8 cellular contexts compared by ENCODE assay signal in genomic region chr1:109398343-109399225, GRCh38. TPM values are rescaled to one million over a fixed set of nuclear protein-coding genes. Genes with fewer than 3 reads are reported as not detected.
DNase-seq lines count a peak whose midpoint lies in the region; ATAC-seq and TF ChIP-seq lines count a peak whose summit lies in the region.

No MANE protein-coding gene starts in this region.

- ATAC-seq in activated naive CD8-positive, alpha-beta T cell treated with anti-CD3 and anti-CD28 coated beads, Interleukin-2, amount 10 ng/mL, durations not matched to agents 7 days and 5 days (ENCODE audit: low read depth) = no peak
- ATAC-seq in left lung (no peak), thoracic aorta (ENCODE audit: insufficient number of reproducible peaks, low FRiP score, low read depth) (peak; percentile 5), GM19328 (IDR thresholded peaks at IDR 0.05; ENCODE audit: unreplicated experiment) (no peak), HG03108 (IDR thresholded peaks at IDR 0.05; ENCODE audit: unreplicated experiment) (no peak)

- no peaks in the 10 kb centered on the region for H3K27me3 ChIP-seq in cardiac muscle cell
- H3K27me3 ChIP-seq in left lung = no peaks in the 10 kb centered on the region
- no peaks in the 10 kb centered on the region for H3K27me3 ChIP-seq in thoracic aorta (replicated peaks; ENCODE audit: insufficient read depth)

- H3K4me1 Mint-ChIP-seq in activated naive CD8-positive, alpha-beta T cell treated with anti-CD3 and anti-CD28 coated beads, Interleukin-2, amount 10 ng/mL, durations not matched to agents 7 days and 5 days = peaks cover 26% of the 10 kb centered on the region

- H3K4me3 Mint-ChIP-seq in activated naive CD8-positive, alpha-beta T cell treated with anti-CD3 and anti-CD28 coated beads, Interleukin-2, amount 10 ng/mL, durations not matched to agents 7 days and 5 days = peak overlapping the region; percentile 83

- H3K27me3 Mint-ChIP-seq in activated naive CD8-positive, alpha-beta T cell treated with anti-CD3 and anti-CD28 coated beads, Interleukin-2, amount 10 ng/mL, durations not matched to agents 7 days and 5 days = peaks cover 32% of the 10 kb centered on the region

- no peaks in the 10 kb centered on the region for H3K9me3 Mint-ChIP-seq in activated naive CD8-positive, alpha-beta T cell treated with anti-CD3 and anti-CD28 coated beads, Interleukin-2, amount 10 ng/mL, durations not matched to agents 7 days and 5 days

- H3K27ac ChIP-seq in cardiac muscle cell = peak overlapping the region; percentile 79
- H3K27ac ChIP-seq in left lung = peak overlapping the region; percentile 69 to 86
- peak overlapping the region; percentile 72 to 77 for H3K27ac ChIP-seq in thoracic aorta

- intact Hi-C loops in cardiac septum (cut with DNase I) (loop anchor here (1.0 to 5.0 kb wide), 4 partner anchors 41 to 136 kb away; partner anchors contain the start of gene MYBPHL), left lung (cut with DNase I) (loop anchor here in 1 of 2 donors (5.0 kb wide), 1 partner anchor 121 kb away; no protein-coding TSS in a partner anchor)

- no peak for DNase-seq in cardiac muscle cell (ENCODE audit: low read depth in 1 of 2, low spot score in 1 of 2)
- DNase-seq in cardiac septum (ENCODE audit: low spot score) = no peak
- DNase-seq in activated naive CD8-positive, alpha-beta T cell treated with anti-CD3 and anti-CD28 coated beads, Interleukin-2, amount 10 ng/mL, durations not matched to agents 7 days and 5 days = no peak
- no peak for DNase-seq in left lung
- DNase-seq in thoracic aorta (ENCODE audit: low spot score) = no peak
- no peak for DNase-seq in Kasumi-1 (lab: John Stamatoyannopoulos, UW)

- H3K4me3 ChIP-seq in cardiac muscle cell = peak overlapping the region; percentile 39
- peak overlapping the region; percentile 50 for H3K4me3 ChIP-seq in left lung
- H3K4me3 ChIP-seq in thoracic aorta = peak overlapping the region; percentile 79

- H3K4me1 ChIP-seq in cardiac muscle cell (ENCODE audit: low read depth) = peaks cover 32% of the 10 kb centered on the region
- H3K4me1 ChIP-seq in left lung = peaks cover 25 to 49% of the 10 kb centered on the region in 2 donors
- peaks cover 25 to 26% of the 10 kb centered on the region in 2 donors for H3K4me1 ChIP-seq in thoracic aorta (ENCODE audit: control insufficient read depth in 1 of 2, low read depth in 2 of 2)

- H3K9me3 ChIP-seq in cardiac muscle cell (ENCODE audit: low read depth) (no peaks in the 10 kb centered on the region), left lung (no peaks in the 10 kb centered on the region), thoracic aorta (no peaks in the 10 kb centered on the region)

- TF ChIP-seq CTCF in cardiac muscle cell (IDR thresholded peaks at IDR 0.05; ENCODE audit: low read depth, low read length) (no peak), left lung (IDR thresholded peaks at IDR 0.05) (no peak), thoracic aorta (IDR thresholded peaks at IDR 0.05) (no peak)

- H3K27ac Mint-ChIP-seq in activated naive CD8-positive, alpha-beta T cell treated with anti-CD3 and anti-CD28 coated beads, Interleukin-2, amount 10 ng/mL, durations not matched to agents 7 days and 5 days = no peak overlapping the region

- POLR2A ChIA-PET in activated naive CD8-positive, alpha-beta T cell treated with anti-CD3 and anti-CD28 coated beads, Interleukin-2, amount 10 ng/mL, durations not matched to agents 7 days and 5 days (lab: Charles Lee) = interaction anchor here (0.6 to 3.8 kb wide), 10 partner anchors 23 to 185 kb away, joined by 3 to 22 read pairs (median 4); partner anchors contain the start of genes PSRC1 and SARS1

- peaks cover 5% of the 10 kb centered on the region for H3K36me3 ChIP-seq in cardiac muscle cell
- peaks cover 0 to 30% of the 10 kb centered on the region in 2 donors for H3K36me3 ChIP-seq in left lung
- H3K36me3 ChIP-seq in thoracic aorta = no peaks in the 10 kb centered on the region

- H3K36me3 Mint-ChIP-seq in activated naive CD8-positive, alpha-beta T cell treated with anti-CD3 and anti-CD28 coated beads, Interleukin-2, amount 10 ng/mL, durations not matched to agents 7 days and 5 days = peaks cover under 1% of the 10 kb centered on the region

RNA-seq across cellular contexts. Expression of gene SORT1, which starts 0.9 kb away (rescaled TPM):
- total RNA-seq in cardiac muscle cell = 25.0 and 25.9 TPM in 2 replicates
- polyA plus RNA-seq in cardiac muscle cell = 27.6 and 35.8 TPM in 2 replicates
- 184 TPM for total RNA-seq in cardiac septum
- 10 to 100 TPM in 1 of 2 experiments, 1 to 10 TPM in 1; 6.5 to 11.0 TPM for total RNA-seq in activated naive CD8-positive, alpha-beta T cell treated with anti-CD3 and anti-CD28 coated beads, Interleukin-2, amount 10 ng/mL, durations not matched to agents 7 days and 5 days
- 100 to 1,000 TPM; 123 to 165 TPM for total RNA-seq in left lung
- 100 to 1,000 TPM; 225 to 231 TPM for total RNA-seq in thoracic aorta

RNA-seq across cellular contexts. Expression of gene PSMA5, which starts 27.7 kb away (rescaled TPM):
- total RNA-seq in cardiac muscle cell (23.9 and 24.8 TPM in 2 replicates), cardiac septum (60.7 TPM), left lung (10 to 100 TPM; 62.2 to 89.0 TPM), thoracic aorta (10 to 100 TPM; 17.3 to 20.1 TPM)
- polyA plus RNA-seq in cardiac muscle cell = 96.6 and 103 TPM in 2 replicates
- 100 to 1,000 TPM; 135 TPM for total RNA-seq in activated naive CD8-positive, alpha-beta T cell treated with anti-CD3 and anti-CD28 coated beads, Interleukin-2, amount 10 ng/mL, durations not matched to agents 7 days and 5 days
